In genomic region chr3:124248471-124249028, GRCh38 we compare ENCODE assay signal across 1 cellular context.
TF ChIP-seq lines count a peak whose summit lies in the region.

No MANE protein-coding gene starts in this region.

TF ChIP-seq in liver, 16 proteins besides CTCF, POLR2A, EP300 and RAD21 (continued from another document):
- TF ChIP-seq REST (IDR thresholded peaks at IDR 0.05) (no peak), SP1 (IDR thresholded peaks at IDR 0.05) (peak; percentile 75), NR2F2 (IDR thresholded peaks at IDR 0.05) (peak; percentile 95), ZBTB33 (IDR thresholded peaks at IDR 0.05) (no peak), TAF1 (conservative IDR thresholded peaks at IDR 0.05) (no peak), EGR1 (IDR thresholded peaks at IDR 0.05; ENCODE audit: low read depth in 2 of 2) (no peak), FOXA2 (IDR thresholded peaks at IDR 0.05) (no peak), ATF3 (IDR thresholded peaks at IDR 0.05) (no peak)
